ENCODE assay signal across 7 cellular contexts in the genomic region with DNA sequence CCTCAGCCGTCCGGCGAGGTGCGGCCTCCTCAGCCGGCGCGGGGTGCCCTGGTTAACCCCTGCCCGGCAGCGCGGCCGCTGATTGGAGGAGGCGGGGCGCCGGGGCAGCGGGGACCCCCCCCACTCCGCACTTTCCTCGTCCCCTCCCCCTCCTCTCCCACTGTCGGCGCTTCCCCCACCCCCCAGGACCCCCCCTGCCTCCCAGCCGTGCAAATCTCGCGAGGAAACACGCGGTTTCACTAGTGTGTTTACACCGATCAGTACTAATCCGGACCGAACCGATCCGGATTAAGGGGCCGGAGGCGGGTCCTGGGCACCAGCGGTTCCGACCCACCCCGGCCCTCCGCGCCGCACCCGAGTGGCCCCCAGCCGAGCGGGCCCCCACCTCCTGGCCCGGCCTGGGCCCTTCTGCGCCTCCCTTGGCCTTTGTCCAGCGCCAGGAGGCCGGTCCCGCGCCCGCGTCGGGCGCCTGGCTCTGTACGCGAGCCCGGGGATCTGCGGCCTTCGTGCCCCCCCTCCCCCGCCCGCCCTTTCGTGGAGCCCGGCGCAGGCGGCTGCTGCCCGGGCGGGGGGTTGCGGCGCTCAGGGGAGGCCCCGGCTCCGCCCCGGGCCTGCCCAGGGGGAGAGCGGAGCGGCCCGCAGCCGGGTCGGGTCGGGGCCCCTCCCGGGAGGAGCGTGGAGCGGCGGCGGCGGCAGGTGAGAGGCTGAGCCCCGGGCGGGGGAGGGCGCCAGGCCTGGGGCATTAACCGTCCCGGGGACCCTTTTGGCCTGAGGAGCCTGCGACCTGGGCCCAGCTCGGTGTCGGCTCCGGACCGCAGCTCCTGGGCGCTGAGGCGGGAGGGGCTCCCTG. TPM values are rescaled to one million over a fixed set of nuclear protein-coding genes. Genes with fewer than 3 reads are reported as not detected.
DNase-seq lines count a peak whose midpoint lies in the region; ATAC-seq and TF ChIP-seq lines count a peak whose summit lies in the region.
"Not testable (repeated sequence)": the region's sequence is repeated elsewhere in the genome, so short reads cannot be mapped to it uniquely, and the experiment has no call there.

No MANE protein-coding gene starts in this region.

- DNase-seq in NCI-H2107 (lab: John Stamatoyannopoulos, UW) (peak; percentile 67), UCSD-AML1 (lab: John Stamatoyannopoulos, UW; ENCODE audit: unreplicated experiment) (peak; percentile 81), body of pancreas (peak; percentile 71 to 90 (median 84)), gastrocnemius medialis (peak; percentile 75 to 83)

- peak overlapping the region; percentile 41 to 60 for H3K4me3 ChIP-seq in body of pancreas
- H3K4me3 ChIP-seq in iPS-11a (ENCODE audit: low read depth, low read length) = peak overlapping the region; percentile 67
- H3K4me3 ChIP-seq in gastrocnemius medialis = peak overlapping the region; percentile 85 to 98 (median 86)

- H3K27ac ChIP-seq in body of pancreas = peak overlapping the region; percentile 94 to 98 (median 96)
- H3K27ac ChIP-seq in gastrocnemius medialis = peak overlapping the region; percentile 97 to 100 (median 98)

- TF ChIP-seq POLR2A in body of pancreas (IDR thresholded peaks at IDR 0.05) = peak; percentile 12 to 36 (median 26)
- peak; percentile 61 to 75 for TF ChIP-seq POLR2A in gastrocnemius medialis (IDR thresholded peaks at IDR 0.05)

- intact Hi-C loops in body of pancreas (cut with DNase I) = not testable (repeated sequence)
- intact Hi-C loops in gastrocnemius medialis (cut with DNase I; ENCODE audit: low total_unique reads) = loop anchor here (10.0 kb wide), 2 partner anchors 77 to 1083 kb away; a partner anchor contains a TSS

- not testable (repeated sequence) for H3K9me3 ChIP-seq in body of pancreas, gastrocnemius medialis

- ATAC-seq in GM18520 (IDR thresholded peaks at IDR 0.05; ENCODE audit: unreplicated experiment) (peak; percentile 65), HG03064 (IDR thresholded peaks at IDR 0.05; ENCODE audit: low read depth, unreplicated experiment) (peak; percentile 66), body of pancreas (peak; percentile 85), gastrocnemius medialis (peak; percentile 89 to 93)

- H3K4me1 ChIP-seq in body of pancreas = peaks cover 31% of the 10 kb centered on the region
- peaks cover 22 to 35% of the 10 kb centered on the region in 2 donors for H3K4me1 ChIP-seq in gastrocnemius medialis

- not testable (repeated sequence) for H3K27me3 ChIP-seq in body of pancreas, gastrocnemius medialis

- TF ChIP-seq CTCF in body of pancreas (IDR thresholded peaks at IDR 0.05); gastrocnemius medialis (IDR thresholded peaks at IDR 0.05 in 4 of 5, conservative IDR thresholded peaks at IDR 0.05 in 1 of 5): not testable (repeated sequence)

- in situ Hi-C loops in gastrocnemius medialis (cut with MboI; ENCODE audit: low sequenced_read_pairs in 4 of 4) = not testable (repeated sequence)

- 0% methylated on average over 32 of the region's 92 CpGs; no CpG with 5 or more reads in 1 of the 2 donors for WGBS in body of pancreas, 2 donors

- not testable (repeated sequence) for H3K36me3 ChIP-seq in body of pancreas (replicated peaks in 1 of 2; ENCODE audit: insufficient read depth in 1 of 2, low read depth in 2 of 2); gastrocnemius medialis

RNA-seq across cellular contexts. Expression of a gene that starts 54.8 kb away (rescaled TPM):
- total RNA-seq in body of pancreas = 10 to 100 TPM; 15.3 to 18.1 TPM
- total RNA-seq in gastrocnemius medialis = 10 to 100 TPM; 19.8 to 22.5 (median 20.6) TPM

Comparison
In these comparisons a context has a peak if more than half of its experiments do, and no peak if none do; other contexts are left out.
1. Peak in every context shown above with its lines: DNase-seq, ATAC-seq, H3K4me3 ChIP-seq and H3K27ac ChIP-seq.